ENCODE assay signal across 11 cellular contexts in genomic region chr17:66420961-66421371, GRCh38.
DNase-seq lines count a peak whose midpoint lies in the region; ATAC-seq and TF ChIP-seq lines count a peak whose summit lies in the region.
"Had no signal": no experiment of that assay in that cellular context is flagged by ENCODE, and none has a peak within 500 bp of the region (broad histone marks: within the 10 kb centered on the region; RNA-seq: fewer than 3 reads in every experiment).

No MANE protein-coding gene starts in this region.

- peak overlapping the region in 1 of 2 donors; percentile 54 for H3K4me3 Mint-ChIP-seq in stimulated activated naive CD8-positive, alpha-beta T cell treated with anti-CD3 and anti-CD28 coated beads, Interleukin-15, amount 100 ng/mL, for 72 hours
- no peak overlapping the region for H3K4me3 Mint-ChIP-seq in natural killer cell treated with Interleukin-12 subunit alpha and Interleukin-12 subunit beta and Interleukin-15 and Interleukin-18, amount 100 ng/mL, for 72 hours
- H3K4me3 Mint-ChIP-seq: IgD-negative memory B cell had no signal

- no peaks in the 10 kb centered on the region for H3K27me3 Mint-ChIP-seq in stimulated activated naive CD8-positive, alpha-beta T cell treated with anti-CD3 and anti-CD28 coated beads, Interleukin-15, amount 100 ng/mL, for 72 hours
- no peaks in the 10 kb centered on the region for H3K27me3 Mint-ChIP-seq in natural killer cell treated with Interleukin-12 subunit alpha and Interleukin-12 subunit beta and Interleukin-15 and Interleukin-18, amount 100 ng/mL, for 72 hours
- H3K27me3 Mint-ChIP-seq: IgD-negative memory B cell had no signal

- H3K36me3 ChIP-seq in mammary epithelial cell (ENCODE audit: insufficient read depth, low read length): no peaks in the 10 kb centered on the region
- no peaks in the 10 kb centered on the region for H3K36me3 ChIP-seq in breast epithelium
- H3K36me3 ChIP-seq: ovary had no signal

- H3K27me3 ChIP-seq in mammary epithelial cell (ENCODE audit: insufficient read depth, low read length) (no peaks in the 10 kb centered on the region), breast epithelium (no peaks in the 10 kb centered on the region)
- H3K27me3 ChIP-seq: ovary had no signal

- no peak overlapping the region for H2AFZ ChIP-seq in mammary epithelial cell (ENCODE audit: low read depth, low read length)

- TF ChIP-seq POLR2A in breast epithelium (IDR thresholded peaks at IDR 0.05): no peak

- ATAC-seq in SK-N-SH treated with all-trans-retinoic acid at 6 μM for 48 hours: peak; percentile 59
- ATAC-seq in stimulated activated naive CD8-positive, alpha-beta T cell treated with anti-CD3 and anti-CD28 coated beads, Interleukin-15, amount 100 ng/mL, for 72 hours: peak; percentile 93
- ATAC-seq in natural killer cell treated with Interleukin-12 subunit alpha and Interleukin-12 subunit beta and Interleukin-15 and Interleukin-18, amount 100 ng/mL, for 72 hours: no peak
- no peak for ATAC-seq in GM21529 (IDR thresholded peaks at IDR 0.05; ENCODE audit: unreplicated experiment)

- CTCF ChIA-PET in mammary epithelial cell (lab: Charles Lee; ENCODE audit: low non-redundant PET): no interaction called here

- H3K79me2 ChIP-seq in mammary epithelial cell (ENCODE audit: insufficient read depth, low read length): peaks cover 6% of the 10 kb centered on the region

- H3K27ac ChIP-seq in mammary epithelial cell (ENCODE audit: insufficient read depth, low read depth, low read length) (no peak overlapping the region), breast epithelium (no peak overlapping the region)
- H3K27ac ChIP-seq: ovary had no signal

- no peaks in the 10 kb centered on the region for H4K20me1 ChIP-seq in mammary epithelial cell (ENCODE audit: insufficient read depth, low read length)

- no peak overlapping the region for H3K9ac ChIP-seq in mammary epithelial cell (ENCODE audit: insufficient read depth, low read length)

- in situ Hi-C loops in mammary epithelial cell (cut with MboI; ENCODE audit: low sequenced_read_pairs in 2 of 2): no loop called here

- dilution Hi-C loops in mammary epithelial cell (cut with HindIII; ENCODE audit: low sequenced_read_pairs): no loop called here

- TF ChIP-seq CTCF in mammary epithelial cell (conservative IDR thresholded peaks at IDR 0.05 in 1 of 2, IDR thresholded peaks at IDR 0.05 in 1 of 2; ENCODE audit: extremely low read depth in 1 of 2, insufficient read depth in 1 of 2, low read depth in 1 of 2, low read length in 2 of 2): no peak
- no peak for TF ChIP-seq CTCF in breast epithelium (IDR thresholded peaks at IDR 0.05)
- no peak for TF ChIP-seq CTCF in foreskin fibroblast (IDR thresholded peaks at IDR 0.05; ENCODE audit: low read depth, low read length)

- H3K4me2 ChIP-seq in mammary epithelial cell (ENCODE audit: insufficient read depth, low read depth, low read length): no peak overlapping the region

- DNase-seq in mammary epithelial cell: peak; percentile 52
- DNase-seq in breast epithelium (ENCODE audit: low spot score in 2 of 2): no peak
- DNase-seq in foreskin fibroblast: peak; percentile 30 to 53
- DNase-seq in stimulated activated naive CD8-positive, alpha-beta T cell treated with anti-CD3 and anti-CD28 coated beads, Interleukin-15, amount 100 ng/mL, for 72 hours: peak in 1 of 2 donors; percentile 52
- DNase-seq in dermis blood vessel endothelial cell: no peak
- no peak for DNase-seq in natural killer cell treated with Interleukin-12 subunit alpha and Interleukin-12 subunit beta and Interleukin-15 and Interleukin-18, amount 100 ng/mL, for 72 hours (ENCODE audit: low spot score)
- DNase-seq: NK-92 treated with Interleukin-12 subunit alpha and Interleukin-12 subunit beta, amount 100 ng/mL, for 24 hours had no signal

- H3K36me3 Mint-ChIP-seq in natural killer cell treated with Interleukin-12 subunit alpha and Interleukin-12 subunit beta and Interleukin-15 and Interleukin-18, amount 100 ng/mL, for 72 hours: no peaks in the 10 kb centered on the region
- H3K36me3 Mint-ChIP-seq: IgD-negative memory B cell had no signal

- no peaks in the 10 kb centered on the region for H3K9me3 Mint-ChIP-seq in stimulated activated naive CD8-positive, alpha-beta T cell treated with anti-CD3 and anti-CD28 coated beads, Interleukin-15, amount 100 ng/mL, for 72 hours
- H3K9me3 Mint-ChIP-seq in natural killer cell treated with Interleukin-12 subunit alpha and Interleukin-12 subunit beta and Interleukin-15 and Interleukin-18, amount 100 ng/mL, for 72 hours: no peaks in the 10 kb centered on the region

- H3K4me1 Mint-ChIP-seq in stimulated activated naive CD8-positive, alpha-beta T cell treated with anti-CD3 and anti-CD28 coated beads, Interleukin-15, amount 100 ng/mL, for 72 hours: peaks cover 82% of the 10 kb centered on the region
- H3K4me1 Mint-ChIP-seq in natural killer cell treated with Interleukin-12 subunit alpha and Interleukin-12 subunit beta and Interleukin-15 and Interleukin-18, amount 100 ng/mL, for 72 hours (ENCODE audit: low read depth in 2 of 2): peaks cover 18 to 19% of the 10 kb centered on the region in 2 donors

- intact Hi-C loops in mammary epithelial cell (cut with micrococcal nuclease) (loop anchor here (5.0 kb wide), 1 partner anchor 256 kb away; no protein-coding TSS in a partner anchor), breast epithelium (cut with DNase I; ENCODE audit: low total_unique reads) (no loop called here)

- H3K4me3 ChIP-seq in mammary epithelial cell (replicated peaks in 1 of 3; ENCODE audit: insufficient read depth in 1 of 3, low read depth in 2 of 3, low read length in 3 of 3): no peak overlapping the region
- H3K4me3 ChIP-seq in breast epithelium: no peak overlapping the region
- no peak overlapping the region for H3K4me3 ChIP-seq in foreskin fibroblast (ENCODE audit: low read depth in 1 of 2, low read length in 2 of 2)
- H3K4me3 ChIP-seq: ovary had no signal

- H3K4me1 ChIP-seq in mammary epithelial cell (ENCODE audit: insufficient read depth, low read length) (peaks cover 22% of the 10 kb centered on the region), breast epithelium (no peaks in the 10 kb centered on the region)

- H3K27ac Mint-ChIP-seq in stimulated activated naive CD8-positive, alpha-beta T cell treated with anti-CD3 and anti-CD28 coated beads, Interleukin-15, amount 100 ng/mL, for 72 hours: no peak overlapping the region
- no peak overlapping the region for H3K27ac Mint-ChIP-seq in natural killer cell treated with Interleukin-12 subunit alpha and Interleukin-12 subunit beta and Interleukin-15 and Interleukin-18, amount 100 ng/mL, for 72 hours
- H3K27ac Mint-ChIP-seq: IgD-negative memory B cell had no signal

- BruUV-seq in mammary epithelial cell (replicated peaks; lab: Mats Ljungman, UMichigan): no TSS peak

- H3K9me3 ChIP-seq in mammary epithelial cell (replicated peaks; ENCODE audit: insufficient read depth, low read length) (no peaks in the 10 kb centered on the region), breast epithelium (no peaks in the 10 kb centered on the region)
- H3K9me3 ChIP-seq: ovary had no signal

- 97% methylated on average over 3 of the region's 3 CpGs for WGBS in mammary epithelial cell (ENCODE audit: low coverage, missing lambda C conversion rate)

TF ChIP-seq in SK-N-SH treated with all-trans-retinoic acid at 6 μM for 48 hours, 23 proteins besides CTCF, POLR2A, EP300 and RAD21 (continues in another document):
- TF ChIP-seq RARB (CRISPR knock-in tag; IDR thresholded peaks at IDR 0.05): peak; percentile 53; the same call in 1 of the 2 replicates
- TF ChIP-seq BACH2 (CRISPR knock-in tag; IDR thresholded peaks at IDR 0.05; ENCODE audit: borderline replicate concordance): 0 out of 2 replicates have a peak, but pooled peaks have one; percentile 30
- TF ChIP-seq OSR1 (CRISPR knock-in tag; IDR thresholded peaks at IDR 0.05): no peak
- no peak for TF ChIP-seq ZFP30 (CRISPR knock-in tag; IDR thresholded peaks at IDR 0.05)
- peak; percentile 90 for TF ChIP-seq CSRNP3 (CRISPR knock-in tag; IDR thresholded peaks at IDR 0.05)
- no peak for TF ChIP-seq ZNF70 (CRISPR knock-in tag; IDR thresholded peaks at IDR 0.05)
- TF ChIP-seq ISL1 (CRISPR knock-in tag; IDR thresholded peaks at IDR 0.05): peak; percentile 97
- peak; percentile 52; the same call in 1 of the 2 replicates for TF ChIP-seq TOX (CRISPR knock-in tag; IDR thresholded peaks at IDR 0.05; ENCODE audit: borderline replicate concordance)
- peak; percentile 71; the same call in 1 of the 2 replicates for TF ChIP-seq TCF4 (CRISPR knock-in tag; IDR thresholded peaks at IDR 0.05; ENCODE audit: borderline replicate concordance)
- no peak for TF ChIP-seq ARNTL (CRISPR knock-in tag; IDR thresholded peaks at IDR 0.05; ENCODE audit: borderline replicate concordance, low read depth)

Comparison
In these comparisons a context has a peak if more than half of its experiments do, and no peak if none do; other contexts are left out.
1. DNase-seq: peak in mammary epithelial cell (single experiment) and foreskin fibroblast (2 of 2); none in breast epithelium (0 of 2), dermis blood vessel endothelial cell (single experiment) and natural killer cell treated with Interleukin-12 subunit alpha and Interleukin-12 subunit beta and Interleukin-15 and Interleukin-18, amount 100 ng/mL, for 72 hours (single experiment).
2. ATAC-seq: peak in SK-N-SH treated with all-trans-retinoic acid at 6 μM for 48 hours (single experiment) and stimulated activated naive CD8-positive, alpha-beta T cell treated with anti-CD3 and anti-CD28 coated beads, Interleukin-15, amount 100 ng/mL, for 72 hours (single experiment); none in natural killer cell treated with Interleukin-12 subunit alpha and Interleukin-12 subunit beta and Interleukin-15 and Interleukin-18, amount 100 ng/mL, for 72 hours (0 of 2) and GM21529 (single experiment).